ENCODE assay signal across 8 cellular contexts in genomic region chr19:55461259-55461973, GRCh38. TPM values are rescaled to one million over a fixed set of nuclear protein-coding genes. Genes with fewer than 3 reads are reported as not detected.
A peak's percentile ranks its signal among the peaks of the same experiment; 100 is the strongest.
DNase-seq lines count a peak whose midpoint lies in the region; ATAC-seq, FAIRE-seq and TF ChIP-seq lines count a peak whose summit lies in the region.

Gene ISOC2 (minus strand): TSS chr19:55461642. CDS start chr19:55456486, 5,156 bp downstream.

- peak within 1 kb of the TSS; percentile 97 for H3K4me2 ChIP-seq in OCI-LY3 (ENCODE audit: low read length)

- peak within 1 kb of the TSS; percentile 65 for H3K27ac ChIP-seq in OCI-LY3 (ENCODE audit: low read length)
- H3K27ac ChIP-seq in mesodermal cell (ENCODE audit: low read depth, low read length, severe bottlenecking): peak within 1 kb of the TSS; percentile 88

- ATAC-seq in GM21515 (IDR thresholded peaks at IDR 0.05; ENCODE audit: unreplicated experiment): peak; percentile 89

- peak within 1 kb of the TSS; percentile 96 for H3K4me3 ChIP-seq in OCI-LY3 (ENCODE audit: low read length)
- peak within 1 kb of the TSS; percentile 66 for H3K4me3 ChIP-seq in mesodermal cell (ENCODE audit: extremely low read depth, insufficient read depth, low read length, poor library complexity, severe bottlenecking)

- H3K36me3 ChIP-seq in OCI-LY3 (replicated peaks; ENCODE audit: low read depth, low read length): no peaks in the 10 kb centered on the region
- no peaks in the 10 kb centered on the region for H3K36me3 ChIP-seq in mesodermal cell (ENCODE audit: control insufficient read depth, insufficient read depth, low read length)

- FAIRE-seq in endometrium (lab: Jason Lieb, UNC): peak; percentile 99

- 0 out of 2 replicates have a peak, but pooled peaks cover 3% of the 10 kb centered on the region for H3K79me2 ChIP-seq in OCI-LY3 (ENCODE audit: low read length)

- peak within 1 kb of the TSS; percentile 96 for H3K9ac ChIP-seq in OCI-LY3 (ENCODE audit: low read length)

- H3K9me3 ChIP-seq in OCI-LY3 (ENCODE audit: insufficient read depth, low read length) (no peaks in the 10 kb centered on the region), mesodermal cell (ENCODE audit: control insufficient read depth, low read length) (no peaks in the 10 kb centered on the region)

- no peaks in the 10 kb centered on the region for H4K20me1 ChIP-seq in OCI-LY3 (ENCODE audit: insufficient read depth, low read length)

- DNase-seq in D341Med (ENCODE audit: low spot score): peak; percentile 98
- peak; percentile 99 for DNase-seq in HuH-7 (ENCODE audit: low spot score)
- DNase-seq in activated CD8-positive, alpha-beta memory T cell treated with anti-CD3 and anti-CD28 coated beads, Interleukin-2, amount 50 U/mL, for 48 hours: peak; percentile 100
- DNase-seq in stimulated activated CD8-positive, alpha-beta memory T cell treated with anti-CD3 and anti-CD28 coated beads, Interleukin-15, amount 100 ng/mL, for 4 hours (ENCODE audit: low read depth in 2 of 2): peak; percentile 100

- WGBS in mesodermal cell (ENCODE audit: insufficient coverage in 2 of 2), 2 experiments: 1 to 2% methylated on average over 42 to 45 of the region's 54 CpGs

- peaks cover 11% of the 10 kb centered on the region for H3K4me1 ChIP-seq in OCI-LY3 (ENCODE audit: low read length)
- peaks cover 2% of the 10 kb centered on the region for H3K4me1 ChIP-seq in mesodermal cell (ENCODE audit: control insufficient read depth, insufficient read depth, low read length, poor library complexity, severe bottlenecking)

- no peaks in the 10 kb centered on the region for H3K27me3 ChIP-seq in OCI-LY3 (ENCODE audit: low read depth, low read length)

- no peak for TF ChIP-seq CTCF in OCI-LY3 (IDR thresholded peaks at IDR 0.05; ENCODE audit: low read depth, low read length)

- H2AFZ ChIP-seq in OCI-LY3 (ENCODE audit: low read depth, low read length): peak within 1 kb of the TSS; percentile 90

RNA-seq across cellular contexts. Expression of gene ISOC2, which starts in this region (rescaled TPM):
- 39.8 TPM for polyA plus RNA-seq in mesodermal cell (2013, experiment 1 of 2)
- 34.2 TPM for polyA plus RNA-seq in mesodermal cell (2013, experiment 2 of 2)

Comparison
In these comparisons a context has a peak if more than half of its experiments do, and no peak if none do; other contexts are left out.
1. Peak in every context shown above with its lines: DNase-seq, ATAC-seq, H3K4me3 ChIP-seq and H3K27ac ChIP-seq.